ENCODE assay signal across 16 cellular contexts in genomic region chr3:185629554-185630181, GRCh38. TPM values are rescaled to one million over a fixed set of nuclear protein-coding genes. Genes with fewer than 3 reads are reported as not detected.
DNase-seq lines count a peak whose midpoint lies in the region; ATAC-seq, FAIRE-seq and TF ChIP-seq lines count a peak whose summit lies in the region.
"Had no signal": no experiment of that assay in that cellular context is flagged by ENCODE, and none has a peak within 500 bp of the region (broad histone marks: within the 10 kb centered on the region; RNA-seq: fewer than 3 reads in every experiment).

No MANE protein-coding gene starts in this region.

- no peak overlapping the region for H3K4me3 Mint-ChIP-seq in mesothelial cell of epicardium

- H3K36me3 Mint-ChIP-seq in mesothelial cell of epicardium = peaks cover 15% of the 10 kb centered on the region

- WGBS in HepG2 (ENCODE audit: low lambda C conversion rate) = 84% methylated on average over 4 of the region's 4 CpGs
- WGBS in right lobe of liver (ENCODE audit: insufficient coverage, low coverage, low lambda C conversion rate, missing lambda C conversion rate) = 77% methylated on average over 3 of the region's 4 CpGs
- 98% methylated on average over 4 of the region's 4 CpGs for WGBS in GM12878 (ENCODE audit: insufficient coverage, insufficient replicate concordance, low lambda C conversion rate, missing lambda C conversion rate)

- H3K9ac ChIP-seq in HepG2 (ENCODE audit: insufficient read depth, low read depth, low read length) = no peak overlapping the region
- no peak overlapping the region for H3K9ac ChIP-seq in GM12878 (ENCODE audit: control insufficient read depth, insufficient read depth, low read length)

- BruUV-seq in HepG2 (replicated peaks; lab: Mats Ljungman, UMichigan) (no TSS peak), GM12878 (replicated peaks; lab: Mats Ljungman, UMichigan) (no TSS peak)

- H3K4me1 Mint-ChIP-seq in mesothelial cell of epicardium = no peaks in the 10 kb centered on the region

- no peaks in the 10 kb centered on the region for H3K79me2 ChIP-seq in HepG2 (ENCODE audit: insufficient read depth, low read length)
- no peaks in the 10 kb centered on the region for H3K79me2 ChIP-seq in GM12878 (ENCODE audit: control insufficient read depth, insufficient read depth, low read length)

- no peak for TF ChIP-seq RAD21 in HepG2 (CRISPR knock-in tag; IDR thresholded peaks at IDR 0.05)
- no peak for TF ChIP-seq RAD21 in GM12878 (IDR thresholded peaks at IDR 0.05; ENCODE audit: insufficient read depth, low read depth, low read length)

- no peak for DNase-seq in HepG2 (ENCODE audit: low spot score)
- DNase-seq in right lobe of liver = no peak
- peak; percentile 24 for DNase-seq in GM12878 (ENCODE audit: low read depth, low spot score)
- no peak for DNase-seq in mesothelial cell of epicardium (ENCODE audit: low spot score in 2 of 2, unreplicated experiment in 2 of 2)
- DNase-seq in upper lobe of right lung = no peak
- no peak for DNase-seq in NCI-H1092 treated with DMSO at 0.1 percent for 48 hours (lab: John Stamatoyannopoulos, UW)
- no peak for DNase-seq in NCI-H524 treated with DMSO at 0.1 percent for 48 hours (lab: John Stamatoyannopoulos, UW)
- DNase-seq: activated CD4-positive, alpha-beta T cell treated with anti-CD3 and anti-CD28 coated beads for 1 hour; activated effector memory CD4-positive, alpha-beta T cell treated with Interleukin-2 at 50 U/mL for 16 hours; AML-193; NCI-H1092; NCI-H82 had no signal

- RAD21 ChIA-PET in GM12878 (lab: Charles Lee; ENCODE audit: unreplicated experiment) = no interaction called here

- H2AFZ ChIP-seq in HepG2 (ENCODE audit: low read length) = no peak overlapping the region
- no peak overlapping the region for H2AFZ ChIP-seq in GM12878 (ENCODE audit: control insufficient read depth, low read depth, low read length)

- intact Hi-C loops in HepG2 (cut with micrococcal nuclease; ENCODE audit: unreplicated experiment) = no loop called here
- intact Hi-C loops in right lobe of liver (cut with DNase I) = no loop called here
- intact Hi-C loops in GM12878 (cut with micrococcal nuclease; ENCODE audit: unreplicated experiment) = no loop called here
- intact Hi-C loops in upper lobe of right lung (cut with DNase I) = no loop called here

- no peaks in the 10 kb centered on the region for H3K9me3 Mint-ChIP-seq in mesothelial cell of epicardium

- no peaks in the 10 kb centered on the region for H4K20me1 ChIP-seq in HepG2 (ENCODE audit: insufficient read depth, low read length)
- H4K20me1 ChIP-seq in GM12878 (ENCODE audit: control insufficient read depth, insufficient read depth) = no peaks in the 10 kb centered on the region

- H3K9me3 ChIP-seq in HepG2 (ENCODE audit: low read length) = no peaks in the 10 kb centered on the region
- H3K9me3 ChIP-seq in right lobe of liver = no peaks in the 10 kb centered on the region
- no peaks in the 10 kb centered on the region for H3K9me3 ChIP-seq in GM12878 (replicated peaks; ENCODE audit: control insufficient read depth, insufficient read depth, low read length)
- H3K9me3 ChIP-seq in upper lobe of right lung = no peaks in the 10 kb centered on the region

- in situ Hi-C loops in HepG2 (cut with HindIII; ENCODE audit: extremely low pct_ligation_motif_present, low pct_unique_long_range_greater_than_20kb) (no loop called here), GM12878 (cut with MboI) (no loop called here)

- H3K27me3 ChIP-seq in HepG2 (ENCODE audit: control insufficient read depth in 1 of 2, insufficient read depth in 2 of 2, low read length in 2 of 2) = no peaks in the 10 kb centered on the region
- no peaks in the 10 kb centered on the region for H3K27me3 ChIP-seq in right lobe of liver
- no peaks in the 10 kb centered on the region for H3K27me3 ChIP-seq in GM12878 (replicated peaks in 1 of 2; ENCODE audit: control insufficient read depth in 2 of 2, insufficient read depth in 2 of 2, low read length in 1 of 2)
- no peaks in the 10 kb centered on the region for H3K27me3 ChIP-seq in upper lobe of right lung

- H3K36me3 ChIP-seq in HepG2 (replicated peaks in 1 of 2; ENCODE audit: control insufficient read depth in 1 of 2, insufficient read depth in 2 of 2, low read length in 2 of 2) (peaks cover 5 to 23% of the 10 kb centered on the region in 2 experiments; a peak in 3 of 5 replicates), right lobe of liver (peaks cover 0 to 46% (median 9%) of the 10 kb centered on the region in 4 donors), GM12878 (ENCODE audit: control insufficient read depth in 2 of 2, insufficient read depth in 2 of 2, low read length in 1 of 2) (peaks cover 1 to 24% of the 10 kb centered on the region in 2 experiments; a peak in 3 of 4 replicates), upper lobe of right lung (peaks cover 50% of the 10 kb centered on the region)

- CTCF ChIA-PET in HepG2 (lab: Yijun Ruan, JAX; ENCODE audit: low intra/inter-chr PET ratio, low total read pairs) = no interaction called here
- CTCF ChIA-PET in GM12878 (lab: Yijun Ruan, JAX) = interaction anchor here (1.4 to 1.6 kb wide), 2 partner anchors 22 to 31 kb away, joined by 3 to 5 read pairs; no protein-coding TSS in a partner anchor

- H3K27ac ChIP-seq in HepG2 (ENCODE audit: extremely low read length, insufficient read depth, low read length) (no peak overlapping the region), right lobe of liver (no peak overlapping the region), GM12878 (ENCODE audit: control insufficient read depth, insufficient read depth) (no peak overlapping the region; the same call in 1 of the 2 replicates), upper lobe of right lung (peak overlapping the region; percentile 78)

- TF ChIP-seq POLR2A in HepG2 (IDR thresholded peaks at IDR 0.05; ENCODE audit: insufficient read depth in 1 of 2, low read depth in 2 of 2, low read length in 2 of 2) (no peak), right lobe of liver (IDR thresholded peaks at IDR 0.05) (no peak), GM12878 (IDR thresholded peaks at IDR 0.05; ENCODE audit: low read depth, low read length) (no peak)

- SMC1A ChIA-PET in GM12878 (lab: Charles Lee; ENCODE audit: uncharacterized antibody, unreplicated experiment) = interaction anchor here (0.6 to 1.0 kb wide), 2 partner anchors 54 to 906 kb away, joined by 3 to 4 read pairs; no protein-coding TSS in a partner anchor

- H3K4me3 ChIP-seq in HepG2 (replicated peaks in 1 of 3; ENCODE audit: insufficient read depth in 1 of 3, low read depth in 2 of 3, low read length in 3 of 3) = no peak overlapping the region
- no peak overlapping the region for H3K4me3 ChIP-seq in right lobe of liver
- no peak overlapping the region for H3K4me3 ChIP-seq in GM12878
- H3K4me3 ChIP-seq in upper lobe of right lung = no peak overlapping the region

- no peaks in the 10 kb centered on the region for H3K27me3 Mint-ChIP-seq in mesothelial cell of epicardium (ENCODE audit: low read depth)
- H3K27me3 Mint-ChIP-seq: progenitor cell of endocrine pancreas had no signal

- POLR2A ChIA-PET in HepG2 (lab: Yijun Ruan, JAX) = interaction anchor here (1.4 kb wide), 1 partner anchor 44 kb away, joined by 4 read pairs; the partner anchor contains the start of gene SENP2
- POLR2A ChIA-PET in GM12878 (lab: Charles Lee) = no interaction called here

- FAIRE-seq in HepG2 (lab: Jason Lieb, UNC) (no peak), GM12878 (lab: Jason Lieb, UNC) (peak; percentile 71)
- FAIRE-seq: colon, G401.6 had no signal

- H3K4me2 ChIP-seq in HepG2 (ENCODE audit: low read depth, low read length) (no peak overlapping the region), GM12878 (ENCODE audit: control insufficient read depth, insufficient read depth) (no peak overlapping the region)

- H3K4me1 ChIP-seq in HepG2 (ENCODE audit: insufficient read depth, low read length) (no peaks in the 10 kb centered on the region), right lobe of liver (no peaks in the 10 kb centered on the region), GM12878 (ENCODE audit: control insufficient read depth, insufficient read depth, low read length) (no peaks in the 10 kb centered on the region), upper lobe of right lung (peaks cover 20% of the 10 kb centered on the region)

- TF ChIP-seq EP300 in HepG2 (IDR thresholded peaks at IDR 0.05; ENCODE audit: low read depth in 2 of 2, low read length in 2 of 2) = no peak
- no peak for TF ChIP-seq EP300 in HepG2 (CRISPR knock-in tag; IDR thresholded peaks at IDR 0.05; ENCODE audit: borderline replicate concordance)
- no peak for TF ChIP-seq EP300 in GM12878 (IDR thresholded peaks at IDR 0.05; ENCODE audit: borderline replicate concordance in 1 of 2, control insufficient read depth in 1 of 2, low read depth in 2 of 2, low read length in 2 of 2)

- H3K27ac Mint-ChIP-seq in mesothelial cell of epicardium = peak overlapping the region; percentile 18

- TF ChIP-seq CTCF in HepG2 (CRISPR knock-in tag; IDR thresholded peaks at IDR 0.05) (no peak), right lobe of liver (IDR thresholded peaks at IDR 0.05) (no peak), GM12878 (IDR thresholded peaks at IDR 0.05 in 2 of 3, conservative IDR thresholded peaks at IDR 0.05 in 1 of 3; ENCODE audit: control insufficient read depth in 2 of 3, extremely low read depth in 1 of 3, insufficient read depth in 1 of 3, low read depth in 3 of 3, low read length in 3 of 3) (no peak), mesothelial cell of epicardium (IDR thresholded peaks at IDR 0.05; ENCODE audit: unreplicated experiment) (no peak), upper lobe of right lung (IDR thresholded peaks at IDR 0.05) (no peak)

- ATAC-seq in HepG2 (peak; percentile 49), right lobe of liver (no peak), GM12878 (peak; percentile 61), upper lobe of right lung (peak; percentile 39), GM18498 (IDR thresholded peaks at IDR 0.05; ENCODE audit: unreplicated experiment) (no peak)

RNA-seq across cellular contexts. Expression of gene SENP2, which starts 43.6 kb away (rescaled TPM):
- 46.2 and 62.6 TPM in 2 replicates for total RNA-seq in HepG2 (2016; rRNA removed; fragmentation: Illumina TruSeq; extraction: Trizol)
- 36.4 and 46.1 TPM in 2 replicates for total RNA-seq in HepG2 (2016; cell fraction: cytosol; rRNA removed; fragmentation: Illumina TruSeq; extraction: Trizol; ENCODE audit: low read depth)
- 41.9 and 54.0 TPM in 2 replicates for total RNA-seq in HepG2 (2016; cell fraction: insoluble cytoplasmic fraction; rRNA removed; fragmentation: Illumina TruSeq; extraction: Trizol)
- total RNA-seq in HepG2 (2016; cell fraction: membrane; rRNA removed; fragmentation: Illumina TruSeq; extraction: Trizol) = 85.8 and 106 TPM in 2 replicates
- 28.8 and 30.0 TPM in 2 replicates for total RNA-seq in HepG2 (2016; cell fraction: nucleus; rRNA removed; fragmentation: Illumina TruSeq; extraction: Trizol)
- polyA plus RNA-seq in HepG2 (2011; rRNA removed) = 5.1 and 7.7 TPM in 2 replicates
- 3.1 and 3.7 TPM in 2 replicates for polyA plus RNA-seq in HepG2 (2011; cell fraction: cytosol; rRNA removed)
- polyA plus RNA-seq in HepG2 (2011; cell fraction: nucleus; rRNA removed) = 2.4 and 3.8 TPM in 2 replicates
- 16.8 and 20.9 TPM in 2 replicates for polyA plus RNA-seq in HepG2 (2012)
- 30.9 and 32.8 TPM in 2 replicates for polyA plus RNA-seq in HepG2 (2016; cell fraction: cytosol; fragmentation: Illumina TruSeq; extraction: Trizol; ENCODE audit: low read depth)
- 38.2 and 45.0 TPM in 2 replicates for polyA plus RNA-seq in HepG2 (2016; cell fraction: insoluble cytoplasmic fraction; fragmentation: Illumina TruSeq; extraction: Trizol; ENCODE audit: low read depth)
- 47.8 and 58.4 TPM in 2 replicates for polyA plus RNA-seq in HepG2 (2016; cell fraction: membrane; fragmentation: Illumina TruSeq; extraction: Trizol; ENCODE audit: low read depth)
- polyA plus RNA-seq in HepG2 (2016; cell fraction: nucleus; fragmentation: Illumina TruSeq; extraction: Trizol; ENCODE audit: insufficient read depth, low read depth) = 20.1 and 22.2 TPM in 2 replicates
- polyA minus RNA-seq in HepG2 (2011; rRNA and poly(A)+ RNA removed; ENCODE audit: low replicate concordance) = 2.7 and 11.4 TPM in 2 replicates
- polyA minus RNA-seq in HepG2 (2011; cell fraction: cytosol; rRNA and poly(A)+ RNA removed) = 7.1 and 7.5 TPM in 2 replicates
- 8.8 and 13.1 TPM in 2 replicates for polyA minus RNA-seq in HepG2 (2011; cell fraction: nucleus; rRNA and poly(A)+ RNA removed)
- 10 to 100 TPM in 4 of 6 experiments, 1 to 10 TPM in 2; 7.8 to 26.8 (median 17.8) TPM for total RNA-seq in right lobe of liver
- total RNA-seq in GM12878 (2013; cell fraction: nucleolus; rRNA removed) = 29.0 and 32.5 TPM in 2 replicates
- total RNA-seq in GM12878 (2014; rRNA removed) = 18.1 and 28.2 TPM in 2 replicates
- 42.7 and 44.4 TPM in 2 replicates for total RNA-seq in GM12878 (2014; rRNA removed; fragmentation: Illumina TruSeq; extraction: Trizol)
- 35.4 and 36.2 TPM in 2 replicates for total RNA-seq in GM12878 (2021)
- polyA plus RNA-seq in GM12878 (2011; ENCODE audit: low read depth) = 8.6 TPM
- 12.1 and 17.4 TPM in 2 replicates for polyA plus RNA-seq in GM12878 (2011; rRNA removed)
- 3.7 and 4.0 TPM in 2 replicates for polyA plus RNA-seq in GM12878 (2011; cell fraction: cytosol; rRNA removed)
- 5.4 and 7.2 TPM in 2 replicates for polyA plus RNA-seq in GM12878 (2011; cell fraction: nucleus; rRNA removed)
- 16.3 and 17.2 TPM in 2 replicates for polyA plus RNA-seq in GM12878 (2012)
- 36.0 and 42.8 TPM in 2 replicates for polyA plus RNA-seq in GM12878 (2014; fragmentation: Illumina TruSeq; extraction: Trizol)
- polyA plus RNA-seq in GM12878 (2014; fragmentation: Nextera tagmentation; extraction: Ambion mirVana) = 1 to 10 TPM; 9.0 to 9.7 TPM
- polyA plus RNA-seq in GM12878 (2014; rRNA removed) = 18.8 and 19.7 TPM in 2 replicates
- polyA plus RNA-seq in GM12878 (2016; fragmentation: Nextera tagmentation; extraction: Ambion mirVana) = 10 to 100 TPM; 30.5 to 35.1 TPM
- polyA minus RNA-seq in GM12878 (2011; rRNA and poly(A)+ RNA removed) = 6.0 and 11.0 TPM in 2 replicates
- 5.7 and 9.2 TPM in 2 replicates for polyA minus RNA-seq in GM12878 (2011; cell fraction: cytosol; rRNA and poly(A)+ RNA removed)
- 2.8 and 5.5 TPM in 2 replicates for polyA minus RNA-seq in GM12878 (2011; cell fraction: nucleus; rRNA and poly(A)+ RNA removed)
- 39.3 to 40.7 TPM (median 40.2 TPM) in 3 replicates for total RNA-seq in mesothelial cell of epicardium
- total RNA-seq in upper lobe of right lung = 42.0 TPM

Comparison
In these comparisons a context has a peak if more than half of its experiments do, and no peak if none do; other contexts are left out.
1. ATAC-seq: peak in HepG2 (single experiment), GM12878 (single experiment) and upper lobe of right lung (single experiment); none in right lobe of liver (0 of 4) and GM18498 (single experiment).
2. Of the 75 proteins assayed by ChIP-seq in both HepG2 and GM12878: peak only in HepG2: none; only in GM12878: CBFB and ZNF687; in both: none; in neither: 73.